Comparison of ENCODE assay signal across 8 cellular contexts in genomic region chr22:42169055-42169469, GRCh38. TPM values are rescaled to one million over a fixed set of nuclear protein-coding genes. Genes with fewer than 3 reads are reported as not detected.
DNase-seq lines count a peak whose midpoint lies in the region; ATAC-seq and TF ChIP-seq lines count a peak whose summit lies in the region.

No MANE protein-coding gene starts in this region.

- H3K4me1 ChIP-seq in HCT116 (ENCODE audit: control insufficient read depth in 1 of 2, insufficient read depth in 2 of 2, low read length in 2 of 2) = no peaks in the 10 kb centered on the region
- H3K4me1 ChIP-seq in OCI-LY1 (ENCODE audit: insufficient read depth, low read length, severe bottlenecking) = peaks cover 4% of the 10 kb centered on the region
- H3K4me1 ChIP-seq in stomach = peaks cover 0 to 31% (median 18%) of the 10 kb centered on the region in 4 donors

- peaks cover 0 to 9% of the 10 kb centered on the region in 2 experiments; a peak in 1 of 4 replicates for H3K36me3 ChIP-seq in HCT116 (ENCODE audit: control insufficient read depth in 1 of 2, insufficient read depth in 2 of 2, low read length in 2 of 2)
- H3K36me3 ChIP-seq in OCI-LY1 (ENCODE audit: insufficient read depth, low read length) = peaks cover 19% of the 10 kb centered on the region; the same call in 1 of the 2 replicates
- peaks cover 19 to 62% (median 56%) of the 10 kb centered on the region in 4 donors for H3K36me3 ChIP-seq in stomach

- H3K36me3 Mint-ChIP-seq in CD14-positive monocyte (peaks cover 60 to 68% of the 10 kb centered on the region in 2 donors), nephron progenitor cell (ENCODE audit: low read depth) (peaks cover 18% of the 10 kb centered on the region)

- DNase-seq in CD14-positive monocyte (ENCODE audit: low spot score) (peak; percentile 77), HCT116 (ENCODE audit: low read depth, low spot score) (peak; percentile 56), activated T-cell treated with anti-CD3 and anti-CD28 coated beads for 48 hours (ENCODE audit: low read depth) (peak; percentile 48), fibroblast of gingiva (ENCODE audit: low read depth) (peak; percentile 51), nephron progenitor cell (peak; percentile 83), stomach (peak; percentile 67)

- no peak for TF ChIP-seq POLR2A in HCT116 (IDR thresholded peaks at IDR 0.05; ENCODE audit: borderline replicate concordance, extremely low read depth, insufficient read depth, insufficient read length)
- TF ChIP-seq POLR2A in stomach (IDR thresholded peaks at IDR 0.05) = no peak

- H3K27ac Mint-ChIP-seq in CD14-positive monocyte (peak overlapping the region in 3 of 7 donors; percentile 11 to 61 (median 54)), nephron progenitor cell (no peak overlapping the region)

- peak; percentile 95 for ATAC-seq in HCT116
- ATAC-seq in GM18858 (IDR thresholded peaks at IDR 0.05; ENCODE audit: unreplicated experiment) = no peak

- H3K79me2 ChIP-seq in HCT116 (ENCODE audit: insufficient read depth, low read length) (peaks cover 27% of the 10 kb centered on the region), OCI-LY1 (ENCODE audit: insufficient read depth, low read length) (no peaks in the 10 kb centered on the region)

- H3K4me3 ChIP-seq in HCT116 (replicated peaks in 1 of 2; ENCODE audit: low read depth in 1 of 2, low read length in 2 of 2) (no peak overlapping the region), OCI-LY1 (ENCODE audit: low read depth, low read length, poor library complexity, severe bottlenecking) (no peak overlapping the region), stomach (no peak overlapping the region)

- no peak overlapping the region for H2AFZ ChIP-seq in HCT116 (ENCODE audit: low read depth, low read length, poor library complexity, severe bottlenecking)
- no peak overlapping the region for H2AFZ ChIP-seq in OCI-LY1 (ENCODE audit: low read length)

- H4K20me1 ChIP-seq in HCT116 (ENCODE audit: insufficient read depth) (no peaks in the 10 kb centered on the region), OCI-LY1 (ENCODE audit: insufficient read depth, low read length) (no peaks in the 10 kb centered on the region)

- no TSS peak for BruUV-seq in HCT116 (replicated peaks; lab: Mats Ljungman, UMichigan)

- TF ChIP-seq EP300 in stomach (IDR thresholded peaks at IDR 0.05) = no peak

- RAD21 ChIA-PET in HCT116 (lab: Charles Lee; ENCODE audit: low non-redundant PET in 1 of 2, low total read pairs in 2 of 2, uncharacterized antibody in 2 of 2, unreplicated experiment in 2 of 2) = no interaction called here

- no peaks in the 10 kb centered on the region for H3K9me2 ChIP-seq in HCT116 (ENCODE audit: insufficient read depth)
- no peaks in the 10 kb centered on the region for H3K9me2 ChIP-seq in OCI-LY1 (ENCODE audit: low read depth, low read length)

- H3K27me3 ChIP-seq in HCT116 (ENCODE audit: insufficient read depth, low read length) (no peaks in the 10 kb centered on the region), OCI-LY1 (ENCODE audit: insufficient read depth, low read length) (no peaks in the 10 kb centered on the region), stomach (no peaks in the 10 kb centered on the region)

- H3K9me3 ChIP-seq in HCT116 (ENCODE audit: control insufficient read depth in 1 of 2, insufficient read depth in 1 of 2, low read depth in 1 of 2, low read length in 2 of 2) = no peaks in the 10 kb centered on the region
- H3K9me3 ChIP-seq in OCI-LY1 (ENCODE audit: low read length) = no peaks in the 10 kb centered on the region
- H3K9me3 ChIP-seq in stomach = no peaks in the 10 kb centered on the region

- POLR2A ChIA-PET in HCT116 (lab: Charles Lee) = no interaction called here

- CTCF ChIA-PET in HCT116 (lab: Charles Lee) = interaction anchor here (0.6 to 4.7 kb wide), 7 partner anchors 10 to 304 kb away, joined by 3 to 28 read pairs (median 4); partner anchors contain the start of gene NDUFA6

- TF ChIP-seq RAD21 in HCT116 (IDR thresholded peaks at IDR 0.05; ENCODE audit: low read depth) = peak; percentile 96

- H3K4me2 ChIP-seq in HCT116 (ENCODE audit: low read length) = no peak overlapping the region
- no peak overlapping the region for H3K4me2 ChIP-seq in OCI-LY1 (ENCODE audit: low read length)

- H3K27ac ChIP-seq in HCT116 (ENCODE audit: low read depth, low read length) = no peak overlapping the region
- no peak overlapping the region for H3K27ac ChIP-seq in OCI-LY1 (ENCODE audit: low read depth, low read length, poor library complexity, severe bottlenecking)
- no peak overlapping the region for H3K27ac ChIP-seq in stomach

- intact Hi-C loops in CD14-positive monocyte (cut with micrococcal nuclease) (loop anchor here (1.0 to 5.0 kb wide), 4 partner anchors 143 to 304 kb away; no protein-coding TSS in a partner anchor), HCT116 (cut with micrococcal nuclease) (loop anchor here (1.0 to 2.0 kb wide), 5 partner anchors 100 to 304 kb away; no protein-coding TSS in a partner anchor), stomach (cut with DNase I; ENCODE audit: low total_unique reads) (loop anchor here (5.0 kb wide), 1 partner anchor 268 kb away; no protein-coding TSS in a partner anchor)

- TF ChIP-seq CTCF in CD14-positive monocyte (IDR thresholded peaks at IDR 0.05) (peak; percentile 93), HCT116 (IDR thresholded peaks at IDR 0.05 in 2 of 3, conservative IDR thresholded peaks at IDR 0.05 in 1 of 3; ENCODE audit: borderline replicate concordance in 1 of 3, insufficient read depth in 1 of 3, low read depth in 2 of 3, low read length in 2 of 3) (peak; percentile 98 to 99 (median 99)), OCI-LY1 (IDR thresholded peaks at IDR 0.05; ENCODE audit: low read length) (peak; percentile 100), nephron progenitor cell (IDR thresholded peaks at IDR 0.05) (peak; percentile 99), stomach (IDR thresholded peaks at IDR 0.05) (peak in 6 of 7 experiments; percentile 46 to 96 (median 82))

- 49 to 56% (median 53%) methylated on average over 7 of the region's 7 CpGs for WGBS in stomach, 5 donors

- H3F3A ChIP-seq in OCI-LY1 (ENCODE audit: insufficient read depth, low read length) = no peaks in the 10 kb centered on the region

- H3K4me1 Mint-ChIP-seq in CD14-positive monocyte (peaks cover 6% of the 10 kb centered on the region), nephron progenitor cell (peaks cover 42% of the 10 kb centered on the region)

- H3K9me3 Mint-ChIP-seq in CD14-positive monocyte (no peaks in the 10 kb centered on the region), nephron progenitor cell (no peaks in the 10 kb centered on the region)

- H3K27me3 Mint-ChIP-seq in CD14-positive monocyte (ENCODE audit: low read depth in 3 of 3) (peaks cover 0 to 2% (median 0%) of the 10 kb centered on the region in 3 donors), nephron progenitor cell (ENCODE audit: low read depth, poor library complexity) (peaks cover 5% of the 10 kb centered on the region)

- H3K9ac ChIP-seq in HCT116 (ENCODE audit: low read length) = no peak overlapping the region
- H3K9ac ChIP-seq in OCI-LY1 (ENCODE audit: low read length) = no peak overlapping the region

- H3K4me3 Mint-ChIP-seq in CD14-positive monocyte (no peak overlapping the region), nephron progenitor cell (no peak overlapping the region)

TF ChIP-seq in HCT116, 20 proteins besides CTCF, POLR2A, EP300 and RAD21 (continues in another document):
- TF ChIP-seq REST (IDR thresholded peaks at IDR 0.05; ENCODE audit: low read depth) (no peak), EZH2phosphoT487 (IDR thresholded peaks at IDR 0.05; ENCODE audit: borderline replicate concordance) (no peak), TCF7L2 (IDR thresholded peaks at IDR 0.05; ENCODE audit: borderline replicate concordance, extremely low read depth, insufficient read depth, insufficient read length) (no peak), JUND (IDR thresholded peaks at IDR 0.05) (no peak), ZNF274 (IDR thresholded peaks at IDR 0.05; ENCODE audit: low read depth, low read length) (no peak), CEBPB (IDR thresholded peaks at IDR 0.05; ENCODE audit: low read depth) (no peak), ELF1 (IDR thresholded peaks at IDR 0.05; ENCODE audit: borderline replicate concordance, low read depth) (no peak), SIN3A (IDR thresholded peaks at IDR 0.05; ENCODE audit: low read depth) (no peak), MAX (IDR thresholded peaks at IDR 0.05) (no peak), EZH2 (IDR thresholded peaks at IDR 0.05) (no peak), POLR2AphosphoS5 (IDR thresholded peaks at IDR 0.05; ENCODE audit: low read depth, low read length) (no peak), SP1 (IDR thresholded peaks at IDR 0.05; ENCODE audit: low read depth) (no peak), EGR1 (IDR thresholded peaks at IDR 0.05; ENCODE audit: low read depth) (no peak)

RNA-seq across cellular contexts. Expression of gene CYP2D6, which starts 38.5 kb away (rescaled TPM):
- polyA plus RNA-seq in CD14-positive monocyte = not detected
- total RNA-seq in HCT116 (2021; ENCODE audit: unreplicated experiment) = 1.9 TPM
- polyA plus RNA-seq in HCT116 (2012) = 1.5 TPM in 2 replicates
- 10 to 100 TPM in 3 of 5 donors, under 1 TPM in 2; 0.72 to 22.8 (median 11.9) TPM for total RNA-seq in stomach
- polyA plus RNA-seq in stomach = 1 to 10 TPM in 2 of 3 donors, under 1 TPM in 1; 1.00 to 5.2 (median 1.5) TPM
